Comparison of ENCODE assay signal across 16 cellular contexts in the genomic region with DNA sequence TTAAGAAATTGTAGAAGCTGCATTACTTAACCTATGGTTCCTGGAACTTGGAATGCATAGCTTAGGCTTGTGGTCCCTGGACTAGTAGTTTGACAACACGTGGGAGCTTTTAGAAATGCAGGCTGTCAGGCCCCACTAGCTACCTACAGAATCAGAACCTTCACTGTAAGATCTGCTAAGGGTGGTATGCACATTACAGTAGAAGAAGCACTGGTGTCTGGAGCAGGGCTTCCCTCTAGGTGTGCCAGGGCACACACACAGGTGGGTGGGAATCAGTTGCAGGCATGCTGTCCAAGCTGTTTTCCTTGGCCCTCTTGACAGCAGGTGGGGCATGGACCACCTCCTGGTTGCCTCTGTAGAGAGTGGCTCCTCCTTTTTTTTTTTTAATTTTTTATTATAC. TPM values are rescaled to one million over a fixed set of nuclear protein-coding genes. Genes with fewer than 3 reads are reported as not detected.
DNase-seq lines count a peak whose midpoint lies in the region; ATAC-seq and TF ChIP-seq lines count a peak whose summit lies in the region.
"Had no signal": no experiment of that assay in that cellular context is flagged by ENCODE, and none has a peak within 500 bp of the region (broad histone marks: within the 10 kb centered on the region; RNA-seq: fewer than 3 reads in every experiment).

No MANE protein-coding gene starts in this region.

- intact Hi-C loops in lower lobe of right lung (cut with DNase I) = no loop called here
- intact Hi-C loops in tibial artery (cut with DNase I; ENCODE audit: low total_unique reads) = loop anchor here (10.0 kb wide), 1 partner anchor 140 kb away; no protein-coding TSS in a partner anchor

- in situ Hi-C loops in GM23248 (cut with MboI) = no loop called here

- TF ChIP-seq CTCF in cardiac fibroblast (IDR thresholded peaks at IDR 0.05; ENCODE audit: low read depth, low read length) (no peak), lower lobe of right lung (IDR thresholded peaks at IDR 0.05) (no peak), tibial artery (IDR thresholded peaks at IDR 0.05) (no peak), endodermal cell (conservative IDR thresholded peaks at IDR 0.05) (no peak)

- peaks cover 10% of the 10 kb centered on the region; the same call in 1 of the 2 replicates for H4K20me1 ChIP-seq in GM23248 (ENCODE audit: insufficient read depth)

- H3K27ac ChIP-seq in GM23248 (peak overlapping the region; percentile 46), lower lobe of right lung (peak overlapping the region; percentile 7), tibial artery (peak overlapping the region in 1 of 2 donors; percentile 67), endodermal cell (ENCODE audit: low read depth, low read length) (no peak overlapping the region)
- H3K27ac ChIP-seq: PC-9, SJSA1 had no signal

- H3K4me3 ChIP-seq in GM23248 (peak overlapping the region; percentile 99), cardiac fibroblast (replicated peaks in 1 of 2; ENCODE audit: low read depth in 2 of 2, low read length in 2 of 2) (peak overlapping the region; percentile 3 to 22), lower lobe of right lung (no peak overlapping the region), tibial artery (peak overlapping the region; percentile 17 to 64), endodermal cell (ENCODE audit: low read length) (no peak overlapping the region)
- H3K4me3 ChIP-seq: PC-9, SJSA1 had no signal

- peak overlapping the region; percentile 97 for H3K4me2 ChIP-seq in GM23248 (ENCODE audit: unreplicated experiment)
- H3K4me2 ChIP-seq: PC-9 had no signal

- DNase-seq in GM23248 = no peak
- DNase-seq in cardiac fibroblast (ENCODE audit: low read depth in 2 of 2) = peak in 1 of 2 donors; percentile 33
- no peak for DNase-seq in lower lobe of right lung
- no peak for DNase-seq in tibial artery
- DNase-seq in endodermal cell = no peak
- no peak for DNase-seq in activated naive CD8-positive, alpha-beta T cell treated with anti-CD3 and anti-CD28 coated beads for 36 hours
- no peak for DNase-seq in activated CD4-positive, alpha-beta T cell treated with anti-CD3 and anti-CD28 coated beads, Interleukin-2, amount 50 U/mL, for 1 hour
- DNase-seq: BE2C; CD4-positive, alpha-beta T cell; DMS79; H7; NCI-H2081 treated with DMSO at 0.1 percent for 48 hours; NCI-H510A treated with DMSO at 0.1 percent for 48 hours; NCI-H82; PC-9 had no signal

- H3K9ac ChIP-seq in GM23248 (peak overlapping the region; percentile 50; the same call in 1 of the 2 replicates), endodermal cell (ENCODE audit: extremely low read depth, low read length, poor library complexity, severe bottlenecking) (no peak overlapping the region)

- H3K9me2 ChIP-seq in GM23248 (ENCODE audit: insufficient read depth) = no peaks in the 10 kb centered on the region

- 10 to 29% methylated on average over 1 of the region's 1 CpG for WGBS in GM23248 (ENCODE audit: low coverage in 1 of 2, low lambda C conversion rate in 2 of 2, missing lambda C conversion rate in 2 of 2), 2 experiments
- WGBS in endodermal cell (ENCODE audit: insufficient coverage in 1 of 2, insufficient read length in 1 of 2), 2 experiments = 80 to 100% methylated on average over 1 of the region's 1 CpG

- H3K27me3 Mint-ChIP-seq in endodermal cell (ENCODE audit: insufficient read depth) = no peaks in the 10 kb centered on the region
- H3K27me3 Mint-ChIP-seq in activated naive CD8-positive, alpha-beta T cell treated with anti-CD3 and anti-CD28 coated beads for 36 hours = peaks cover 25% of the 10 kb centered on the region

- H3K9me3 ChIP-seq in GM23248 (ENCODE audit: low read depth) (no peaks in the 10 kb centered on the region), lower lobe of right lung (no peaks in the 10 kb centered on the region), tibial artery (peaks cover 0 to 11% (median 7%) of the 10 kb centered on the region in 3 donors), endodermal cell (ENCODE audit: control insufficient read depth, low read length) (peaks cover 4% of the 10 kb centered on the region)
- H3K9me3 ChIP-seq: BE2C, SJSA1 had no signal

- peaks cover 11% of the 10 kb centered on the region for H3K9me3 Mint-ChIP-seq in endodermal cell
- peaks cover 11% of the 10 kb centered on the region for H3K9me3 Mint-ChIP-seq in activated naive CD8-positive, alpha-beta T cell treated with anti-CD3 and anti-CD28 coated beads for 36 hours

- no peak for ATAC-seq in lower lobe of right lung

- H3K36me3 ChIP-seq in GM23248 (ENCODE audit: low read depth) (peaks cover 62% of the 10 kb centered on the region), lower lobe of right lung (no peaks in the 10 kb centered on the region), tibial artery (peaks cover 49 to 65% (median 51%) of the 10 kb centered on the region in 3 donors), endodermal cell (ENCODE audit: control insufficient read depth, insufficient read depth, low read length) (no peaks in the 10 kb centered on the region)
- H3K36me3 ChIP-seq: BE2C had no signal

- no peak overlapping the region for H3K27ac Mint-ChIP-seq in endodermal cell
- no peak overlapping the region for H3K27ac Mint-ChIP-seq in activated naive CD8-positive, alpha-beta T cell treated with anti-CD3 and anti-CD28 coated beads for 36 hours
- H3K27ac Mint-ChIP-seq: CD4-positive, alpha-beta T cell had no signal

- H3K4me1 ChIP-seq in GM23248 (ENCODE audit: insufficient read depth) (peaks cover 60% of the 10 kb centered on the region), lower lobe of right lung (peaks cover 42% of the 10 kb centered on the region), tibial artery (peaks cover 0 to 76% (median 37%) of the 10 kb centered on the region in 4 donors), endodermal cell (ENCODE audit: control insufficient read depth, insufficient read depth, low read length) (no peaks in the 10 kb centered on the region)
- H3K4me1 ChIP-seq: BE2C had no signal

- no peaks in the 10 kb centered on the region for H3K36me3 Mint-ChIP-seq in endodermal cell (ENCODE audit: low read depth)
- no peaks in the 10 kb centered on the region for H3K36me3 Mint-ChIP-seq in activated naive CD8-positive, alpha-beta T cell treated with anti-CD3 and anti-CD28 coated beads for 36 hours

- peaks cover 81% of the 10 kb centered on the region for H3F3A ChIP-seq in GM23248 (ENCODE audit: insufficient read depth)

- H3K4me1 Mint-ChIP-seq in endodermal cell = no peaks in the 10 kb centered on the region
- no peaks in the 10 kb centered on the region for H3K4me1 Mint-ChIP-seq in activated naive CD8-positive, alpha-beta T cell treated with anti-CD3 and anti-CD28 coated beads for 36 hours

- H3K4me3 Mint-ChIP-seq in endodermal cell = no peak overlapping the region
- no peak overlapping the region for H3K4me3 Mint-ChIP-seq in activated naive CD8-positive, alpha-beta T cell treated with anti-CD3 and anti-CD28 coated beads for 36 hours
- H3K4me3 Mint-ChIP-seq: CD4-positive, alpha-beta T cell had no signal

- H2AFZ ChIP-seq in GM23248 = no peak overlapping the region
- H2AFZ ChIP-seq: PC-9 had no signal

- H3K79me2 ChIP-seq in GM23248 (ENCODE audit: insufficient read depth) = peaks cover 98% of the 10 kb centered on the region

- H3K27me3 ChIP-seq in GM23248 (replicated peaks; ENCODE audit: insufficient read depth) (no peaks in the 10 kb centered on the region), lower lobe of right lung (ENCODE audit: low read depth) (no peaks in the 10 kb centered on the region), tibial artery (no peaks in the 10 kb centered on the region), endodermal cell (ENCODE audit: control insufficient read depth, insufficient read depth, low read length, poor library complexity, severe bottlenecking) (no peaks in the 10 kb centered on the region)
- H3K27me3 ChIP-seq: SJSA1 had no signal

RNA-seq across cellular contexts. Expression of a gene that starts 8.8 kb away (rescaled TPM):
- total RNA-seq in GM23248 (2014; rRNA removed; shearing (Covaris generic)) = 809 and 1,043 TPM in 2 replicates
- polyA plus RNA-seq in GM23248 (2016; fragmentation: Nextera tagmentation; extraction: Ambion mirVana) = 1,317 and 1,390 TPM in 2 replicates
- total RNA-seq in lower lobe of right lung (162 TPM), endodermal cell (not detected)
- polyA plus RNA-seq in endodermal cell (2013, experiment 1 of 2) = 4.1 TPM
- polyA plus RNA-seq in endodermal cell (2013, experiment 2 of 2) = 4.0 TPM
- total RNA-seq in activated naive CD8-positive, alpha-beta T cell treated with anti-CD3 and anti-CD28 coated beads for 36 hours = not detected
- total RNA-seq: CD4-positive, alpha-beta T cell; H7; PC-9 had no signal

Comparison
In these comparisons a context has a peak if more than half of its experiments do, and no peak if none do; other contexts are left out.
1. H3K4me3 ChIP-seq: peak in GM23248 (single experiment), cardiac fibroblast (2 of 2) and tibial artery (2 of 2); none in lower lobe of right lung (single experiment) and endodermal cell (single experiment).
2. RNA of a gene that starts 8.8 kb away (total RNA-seq): 809 to 1,043 TPM in GM23248 and 162 TPM in lower lobe of right lung (single experiment); not detected in endodermal cell and not detected in activated naive CD8-positive, alpha-beta T cell treated with anti-CD3 and anti-CD28 coated beads for 36 hours; every median in the first group is over 100 times any median in the second.